ENCODE assay signal across 15 cellular contexts in genomic region chr4:78288327-78288726, GRCh38.
"Had no signal": no experiment of that assay in that cellular context is flagged by ENCODE, and none has a peak within 500 bp of the region (broad histone marks: within the 10 kb centered on the region; RNA-seq: fewer than 3 reads in every experiment).

No MANE protein-coding gene starts in this region.

- ATAC-seq: activated T-helper 17 cell treated with anti-CD3 and anti-CD28 coated beads, Interleukin-2, amount 50 U/mL, for 72 hours; body of pancreas; gastrocnemius medialis; heart right ventricle had no signal

- H3K9me3 ChIP-seq: adrenal gland, body of pancreas, gastrocnemius medialis, heart right ventricle, left ventricle myocardium inferior, right atrium auricular region, stomach had no signal

- DNase-seq: activated CD4-positive, alpha-beta T cell treated with anti-CD3 and anti-CD28 coated beads for 48 hours; activated naive CD4-positive, alpha-beta T cell treated with anti-CD3 and anti-CD28 coated beads for 36 hours; adrenal gland; body of pancreas; endodermal cell; erythroblast; gastrocnemius medialis; heart right ventricle; islet precursor cell; left ventricle myocardium inferior; small intestine; stomach had no signal

- H2AFZ ChIP-seq: parathyroid adenoma had no signal

- H3K4me3 ChIP-seq: adrenal gland, body of pancreas, gastrocnemius medialis, heart right ventricle, left ventricle myocardium inferior, right atrium auricular region, stomach had no signal

- H3K27me3 ChIP-seq: adrenal gland, body of pancreas, gastrocnemius medialis, heart right ventricle, right atrium auricular region, stomach had no signal

- H3K79me2 ChIP-seq: parathyroid adenoma had no signal

- H3K36me3 ChIP-seq: adrenal gland, gastrocnemius medialis, heart right ventricle, left ventricle myocardium inferior, right atrium auricular region, stomach had no signal

- H3K27ac ChIP-seq: adrenal gland, body of pancreas, gastrocnemius medialis, heart right ventricle, left ventricle myocardium inferior, parathyroid adenoma, right atrium auricular region, stomach had no signal

- H3K4me1 ChIP-seq: adrenal gland, body of pancreas, parathyroid adenoma had no signal

- H3K9ac ChIP-seq: parathyroid adenoma had no signal
